Comparison of ENCODE assay signal across 13 cellular contexts in genomic region chr14:29518335-29518734, GRCh38.
DNase-seq lines count a peak whose midpoint lies in the region; ATAC-seq and TF ChIP-seq lines count a peak whose summit lies in the region.
"Had no signal": no experiment of that assay in that cellular context is flagged by ENCODE, and none has a peak within 500 bp of the region (broad histone marks: within the 10 kb centered on the region; RNA-seq: fewer than 3 reads in every experiment).

No MANE protein-coding gene starts in this region.

- H3K9me3 ChIP-seq in neural progenitor cell (ENCODE audit: low read depth), result no peaks in the 10 kb centered on the region
- H3K9me3 ChIP-seq: HAP-1, uterus had no signal

- no peaks in the 10 kb centered on the region for H4K20me1 ChIP-seq in neural progenitor cell (ENCODE audit: low read depth)

- H3K4me1 ChIP-seq in neural progenitor cell, result no peaks in the 10 kb centered on the region
- H3K4me1 ChIP-seq: HAP-1, uterus had no signal

- no peaks in the 10 kb centered on the region for H3K36me3 Mint-ChIP-seq in neural progenitor cell
- no peaks in the 10 kb centered on the region for H3K36me3 Mint-ChIP-seq in activated T-cell treated with anti-CD3 and anti-CD28 coated beads, Interleukin-2, amount 50 U/mL, for 4 hours (ENCODE audit: insufficient read depth)
- H3K36me3 Mint-ChIP-seq: mesothelial cell of epicardium had no signal

- no peaks in the 10 kb centered on the region for H3K36me3 ChIP-seq in neural progenitor cell
- H3K36me3 ChIP-seq: HAP-1, uterus had no signal

- no peak overlapping the region for H2AFZ ChIP-seq in neural progenitor cell (replicated peaks)

- no peak overlapping the region for H3K9ac ChIP-seq in neural progenitor cell

- H3K4me1 Mint-ChIP-seq in neural progenitor cell, result no peaks in the 10 kb centered on the region
- no peaks in the 10 kb centered on the region for H3K4me1 Mint-ChIP-seq in activated T-cell treated with anti-CD3 and anti-CD28 coated beads, Interleukin-2, amount 50 U/mL, for 4 hours (ENCODE audit: low read depth)
- H3K4me1 Mint-ChIP-seq: mesothelial cell of epicardium had no signal

- H3K4me3 ChIP-seq in choroid plexus epithelial cell (ENCODE audit: low read depth, low read length) (no peak overlapping the region), neural progenitor cell (no peak overlapping the region)
- H3K4me3 ChIP-seq: HAP-1, uterus had no signal

- no peaks in the 10 kb centered on the region for H3K27me3 ChIP-seq in neural progenitor cell
- H3K27me3 ChIP-seq: uterus had no signal

- DNase-seq in DMS53 (lab: John Stamatoyannopoulos, UW) (peak; percentile 19), DMS53 treated with DMSO at 0.1 percent for 48 hours (lab: John Stamatoyannopoulos, UW; ENCODE audit: unreplicated experiment) (no peak), NCI-H2171 treated with DMSO at 0.1 percent for 48 hours (lab: John Stamatoyannopoulos, UW) (peak; percentile 82), choroid plexus epithelial cell (ENCODE audit: low read depth) (peak; percentile 54), neural progenitor cell (ENCODE audit: low spot score) (no peak)
- no peak for DNase-seq in activated CD4-positive, alpha-beta T cell treated with anti-CD3 and anti-CD28 coated beads, Interleukin-2, amount 50 U/mL, for 1 hour
- no peak for DNase-seq in activated T-cell treated with anti-CD3 and anti-CD28 coated beads, Interleukin-2, amount 50 U/mL, for 4 hours
- DNase-seq: right cardiac atrium, uterus had no signal

- H3K27ac ChIP-seq in neural progenitor cell, result no peak overlapping the region
- H3K27ac ChIP-seq: uterus had no signal

- H3K79me2 ChIP-seq in neural progenitor cell (ENCODE audit: low read depth), result no peaks in the 10 kb centered on the region

- H3K4me3 Mint-ChIP-seq in neural progenitor cell, result no peak overlapping the region
- no peak overlapping the region for H3K4me3 Mint-ChIP-seq in activated T-cell treated with anti-CD3 and anti-CD28 coated beads, Interleukin-2, amount 50 U/mL, for 4 hours
- H3K4me3 Mint-ChIP-seq: dendritic cell treated with granulocyte-macrophage colony-stimulating factor and Interleukin-4, amounts not matched to agents 40 ng/mL and 50 ng/mL, for 4 days; mesothelial cell of epicardium had no signal

- H3K27ac Mint-ChIP-seq in neural progenitor cell, result no peak overlapping the region
- H3K27ac Mint-ChIP-seq: dendritic cell treated with granulocyte-macrophage colony-stimulating factor and Interleukin-4, amounts not matched to agents 40 ng/mL and 50 ng/mL, for 4 days; mesothelial cell of epicardium had no signal

- no peaks in the 10 kb centered on the region for H3K27me3 Mint-ChIP-seq in neural progenitor cell (ENCODE audit: insufficient read depth, low read depth)
- no peaks in the 10 kb centered on the region for H3K27me3 Mint-ChIP-seq in activated T-cell treated with anti-CD3 and anti-CD28 coated beads, Interleukin-2, amount 50 U/mL, for 4 hours (ENCODE audit: low read depth)
- H3K27me3 Mint-ChIP-seq: dendritic cell treated with granulocyte-macrophage colony-stimulating factor and Interleukin-4, amounts not matched to agents 40 ng/mL and 50 ng/mL, for 4 days had no signal

- H3F3A ChIP-seq in neural progenitor cell (ENCODE audit: low read depth), result no peaks in the 10 kb centered on the region

- peak; percentile 57 for TF ChIP-seq CTCF in choroid plexus epithelial cell (conservative IDR thresholded peaks at IDR 0.05; ENCODE audit: low read depth, low read length)
- TF ChIP-seq CTCF in neural progenitor cell (IDR thresholded peaks at IDR 0.05), result peak; percentile 48

- peaks cover 2% of the 10 kb centered on the region for H3K9me3 Mint-ChIP-seq in neural progenitor cell
- H3K9me3 Mint-ChIP-seq in activated T-cell treated with anti-CD3 and anti-CD28 coated beads, Interleukin-2, amount 50 U/mL, for 4 hours, result peaks cover 14% of the 10 kb centered on the region

- no peak for ATAC-seq in HG03025 (IDR thresholded peaks at IDR 0.05; ENCODE audit: low FRiP score, unreplicated experiment)
- ATAC-seq in activated T-cell treated with anti-CD3 and anti-CD28 coated beads, Interleukin-2, amount 50 U/mL, for 4 hours, result no peak
- ATAC-seq: right cardiac atrium had no signal

- no peak overlapping the region for H3K4me2 ChIP-seq in neural progenitor cell

Comparison
In these comparisons a context has a peak if more than half of its experiments do, and no peak if none do; other contexts are left out.
1. DNase-seq: peak in DMS53 (single experiment), NCI-H2171 treated with DMSO at 0.1 percent for 48 hours (single experiment) and choroid plexus epithelial cell (single experiment); none in DMS53 treated with DMSO at 0.1 percent for 48 hours (single experiment), neural progenitor cell (single experiment), activated CD4-positive, alpha-beta T cell treated with anti-CD3 and anti-CD28 coated beads, Interleukin-2, amount 50 U/mL, for 1 hour (single experiment) and activated T-cell treated with anti-CD3 and anti-CD28 coated beads, Interleukin-2, amount 50 U/mL, for 4 hours (single experiment).